ENCODE assay signal across 14 cellular contexts in genomic region chr4:102492531-102493241, GRCh38.
"Had no signal": no experiment of that assay in that cellular context is flagged by ENCODE, and none has a peak within 500 bp of the region (broad histone marks: within the 10 kb centered on the region; RNA-seq: fewer than 3 reads in every experiment).

No MANE protein-coding gene starts in this region.

- DNase-seq: activated CD4-positive, alpha-beta T cell treated with anti-CD3 and anti-CD28 coated beads, Interleukin-2, amount 50 U/mL, for 48 hours; activated gamma-delta T cell treated with Interleukin-2 at 50 U/mL for 16 hours; adrenal gland; heart right ventricle; immature natural killer cell; lower lobe of right lung; sigmoid colon; stimulated activated CD4-positive, alpha-beta T cell treated with anti-CD3 and anti-CD28 coated beads, Interleukin-4, amount 100 ng/mL, for 24 hours; stomach; T-helper 17 cell; WERI-Rb-1 had no signal

- H3K4me3 ChIP-seq: adrenal gland, gastroesophageal sphincter, heart right ventricle, lower lobe of right lung, sigmoid colon, stomach, vagina had no signal

- H3K9me3 ChIP-seq: adrenal gland, gastroesophageal sphincter, heart right ventricle, lower lobe of right lung, sigmoid colon, stomach, vagina had no signal

- ATAC-seq: gastroesophageal sphincter, heart right ventricle, lower lobe of right lung, T-helper 17 cell had no signal

- H2AFZ ChIP-seq: parathyroid adenoma had no signal

- H3K4me1 ChIP-seq: adrenal gland, parathyroid adenoma had no signal

- H3K79me2 ChIP-seq: parathyroid adenoma had no signal

- H3K27ac ChIP-seq: adrenal gland, gastroesophageal sphincter, heart right ventricle, parathyroid adenoma, sigmoid colon, vagina, WERI-Rb-1 had no signal

- H3K9ac ChIP-seq: parathyroid adenoma had no signal

- H3K36me3 ChIP-seq: adrenal gland, gastroesophageal sphincter, heart right ventricle, lower lobe of right lung, sigmoid colon, stomach, vagina, WERI-Rb-1 had no signal

- H3K27me3 ChIP-seq: adrenal gland, gastroesophageal sphincter, heart right ventricle, sigmoid colon, stomach, vagina had no signal
